Comparison of ENCODE assay signal across 1 cellular context in genomic region chr12:53495903-53496751, GRCh38.
TF ChIP-seq lines count a peak whose summit lies in the region.

No MANE protein-coding gene starts in this region.

TF ChIP-seq in K562, 482 proteins besides CTCF, POLR2A, EP300 and RAD21 (continued from another document):
- TF ChIP-seq NR2C2 (CRISPR knock-in tag; IDR thresholded peaks at IDR 0.05) (no peak), NR2C2 (tag; IDR thresholded peaks at IDR 0.05) (peak; percentile 31; the same call in 1 of the 2 replicates), SAFB (IDR thresholded peaks at IDR 0.05; ENCODE audit: borderline replicate concordance, low read depth, low read length) (no peak), GABPA (tag; conservative IDR thresholded peaks at IDR 0.05; ENCODE audit: low read depth) (peak; percentile 52; the same call in 1 of the 2 replicates), HDGF (IDR thresholded peaks at IDR 0.05) (0 out of 2 replicates have a peak, but pooled peaks have one; percentile 31), MYC (IDR thresholded peaks at IDR 0.05; ENCODE audit: low read depth, low read length) (no peak), MYC (CRISPR knock-in tag; IDR thresholded peaks at IDR 0.05; ENCODE audit: borderline replicate concordance, low read depth) (no peak), TFAP4 (CRISPR knock-in tag; IDR thresholded peaks at IDR 0.05; ENCODE audit: borderline replicate concordance) (peak; percentile 76), RREB1 (CRISPR knock-in tag; IDR thresholded peaks at IDR 0.05) (no peak), RBM25 (IDR thresholded peaks at IDR 0.05; ENCODE audit: low read depth, low read length, severe bottlenecking) (no peak), RBM17 (IDR thresholded peaks at IDR 0.05; ENCODE audit: borderline replicate concordance, low read depth, low read length) (no peak), ZSCAN32 (CRISPR knock-in tag; IDR thresholded peaks at IDR 0.05) (no peak), DMBX1 (CRISPR knock-in tag; IDR thresholded peaks at IDR 0.05; ENCODE audit: borderline replicate concordance) (no peak), EP400 (IDR thresholded peaks at IDR 0.05) (0 out of 2 replicates have a peak, but pooled peaks have one; percentile 15), CCAR2 (IDR thresholded peaks at IDR 0.05; ENCODE audit: low read depth, low read length) (no peak), RFX1 (IDR thresholded peaks at IDR 0.05) (no peak), HIVEP1 (CRISPR knock-in tag; IDR thresholded peaks at IDR 0.05) (no peak), OTX1 (CRISPR knock-in tag; IDR thresholded peaks at IDR 0.05) (0 out of 2 replicates have a peak, but pooled peaks have one; percentile 35), E4F1 (CRISPR knock-in tag; IDR thresholded peaks at IDR 0.05; ENCODE audit: borderline replicate concordance) (no peak), PTRF (tag; IDR thresholded peaks at IDR 0.05) (no peak), NBN (IDR thresholded peaks at IDR 0.05; ENCODE audit: low read depth) (no peak), CHD2 (IDR thresholded peaks at IDR 0.05; ENCODE audit: low read depth, low read length) (no peak), NFE2L1 (tag; IDR thresholded peaks at IDR 0.05; ENCODE audit: borderline replicate concordance, low read depth) (no peak)
- TF ChIP-seq, protein P1, sequence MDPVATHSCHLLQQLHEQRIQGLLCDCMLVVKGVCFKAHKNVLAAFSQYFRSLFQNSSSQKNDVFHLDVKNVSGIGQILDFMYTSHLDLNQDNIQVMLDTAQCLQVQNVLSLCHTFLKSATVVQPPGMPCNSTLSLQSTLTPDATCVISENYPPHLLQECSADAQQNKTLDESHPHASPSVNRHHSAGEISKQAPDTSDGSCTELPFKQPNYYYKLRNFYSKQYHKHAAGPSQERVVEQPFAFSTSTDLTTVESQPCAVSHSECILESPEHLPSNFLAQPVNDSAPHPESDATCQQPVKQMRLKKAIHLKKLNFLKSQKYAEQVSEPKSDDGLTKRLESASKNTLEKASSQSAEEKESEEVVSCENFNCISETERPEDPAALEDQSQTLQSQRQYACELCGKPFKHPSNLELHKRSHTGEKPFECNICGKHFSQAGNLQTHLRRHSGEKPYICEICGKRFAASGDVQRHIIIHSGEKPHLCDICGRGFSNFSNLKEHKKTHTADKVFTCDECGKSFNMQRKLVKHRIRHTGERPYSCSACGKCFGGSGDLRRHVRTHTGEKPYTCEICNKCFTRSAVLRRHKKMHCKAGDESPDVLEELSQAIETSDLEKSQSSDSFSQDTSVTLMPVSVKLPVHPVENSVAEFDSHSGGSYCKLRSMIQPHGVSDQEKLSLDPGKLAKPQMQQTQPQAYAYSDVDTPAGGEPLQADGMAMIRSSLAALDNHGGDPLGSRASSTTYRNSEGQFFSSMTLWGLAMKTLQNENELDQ (CRISPR knock-in tag; IDR thresholded peaks at IDR 0.05; ENCODE audit: borderline replicate concordance) = no peak
- TF ChIP-seq, protein P2, sequence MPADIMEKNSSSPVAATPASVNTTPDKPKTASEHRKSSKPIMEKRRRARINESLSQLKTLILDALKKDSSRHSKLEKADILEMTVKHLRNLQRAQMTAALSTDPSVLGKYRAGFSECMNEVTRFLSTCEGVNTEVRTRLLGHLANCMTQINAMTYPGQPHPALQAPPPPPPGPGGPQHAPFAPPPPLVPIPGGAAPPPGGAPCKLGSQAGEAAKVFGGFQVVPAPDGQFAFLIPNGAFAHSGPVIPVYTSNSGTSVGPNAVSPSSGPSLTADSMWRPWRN (IDR thresholded peaks at IDR 0.05; ENCODE audit: low read depth) = no peak
- TF ChIP-seq, protein P3, sequence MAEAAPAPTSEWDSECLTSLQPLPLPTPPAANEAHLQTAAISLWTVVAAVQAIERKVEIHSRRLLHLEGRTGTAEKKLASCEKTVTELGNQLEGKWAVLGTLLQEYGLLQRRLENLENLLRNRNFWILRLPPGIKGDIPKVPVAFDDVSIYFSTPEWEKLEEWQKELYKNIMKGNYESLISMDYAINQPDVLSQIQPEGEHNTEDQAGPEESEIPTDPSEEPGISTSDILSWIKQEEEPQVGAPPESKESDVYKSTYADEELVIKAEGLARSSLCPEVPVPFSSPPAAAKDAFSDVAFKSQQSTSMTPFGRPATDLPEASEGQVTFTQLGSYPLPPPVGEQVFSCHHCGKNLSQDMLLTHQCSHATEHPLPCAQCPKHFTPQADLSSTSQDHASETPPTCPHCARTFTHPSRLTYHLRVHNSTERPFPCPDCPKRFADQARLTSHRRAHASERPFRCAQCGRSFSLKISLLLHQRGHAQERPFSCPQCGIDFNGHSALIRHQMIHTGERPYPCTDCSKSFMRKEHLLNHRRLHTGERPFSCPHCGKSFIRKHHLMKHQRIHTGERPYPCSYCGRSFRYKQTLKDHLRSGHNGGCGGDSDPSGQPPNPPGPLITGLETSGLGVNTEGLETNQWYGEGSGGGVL (CRISPR knock-in tag; IDR thresholded peaks at IDR 0.05) = no peak
